In genomic region chr1:42933060-42933586, GRCh38 we compare ENCODE assay signal across 10 cellular contexts. TPM values are rescaled to one million over a fixed set of nuclear protein-coding genes. Genes with fewer than 3 reads are reported as not detected.
DNase-seq lines count a peak whose midpoint lies in the region; FAIRE-seq and TF ChIP-seq lines count a peak whose summit lies in the region.
"Had no signal": no experiment of that assay in that cellular context is flagged by ENCODE, and none has a peak within 500 bp of the region (broad histone marks: within the 10 kb centered on the region; RNA-seq: fewer than 3 reads in every experiment).

No MANE protein-coding gene starts in this region.

- H3K9ac ChIP-seq in keratinocyte (ENCODE audit: control insufficient read depth, extremely low read depth, insufficient read depth, low read length): peak overlapping the region; percentile 30

- peaks cover 60 to 86% of the 10 kb centered on the region in 2 experiments for H3K36me3 ChIP-seq in keratinocyte (ENCODE audit: control insufficient read depth in 2 of 2, extremely low read depth in 1 of 2, insufficient read depth in 2 of 2, low read length in 2 of 2)
- H3K36me3 ChIP-seq in suprapubic skin: peaks cover 29% of the 10 kb centered on the region
- peaks cover 87% of the 10 kb centered on the region for H3K36me3 ChIP-seq in WERI-Rb-1

- TF ChIP-seq CTCF in keratinocyte (optimal IDR thresholded peaks at IDR 0.05 in 1 of 3, IDR thresholded peaks at IDR 0.05 in 1 of 3, conservative IDR thresholded peaks at IDR 0.05 in 1 of 3; ENCODE audit: extremely low read depth in 1 of 3, insufficient read depth in 2 of 3, low read length in 3 of 3) (no peak), suprapubic skin (IDR thresholded peaks at IDR 0.05) (no peak), WERI-Rb-1 (IDR thresholded peaks at IDR 0.05; ENCODE audit: low read depth, low read length) (no peak)

- peak overlapping the region; percentile 91 for H3K27ac Mint-ChIP-seq in activated CD4-positive, alpha-beta T cell treated with anti-CD3 and anti-CD28 coated beads, Interleukin-2, amount 10 ng/mL, durations not matched to agents 24 days and 14 days
- H3K27ac Mint-ChIP-seq in activated CD4-positive, alpha-beta memory T cell treated with anti-CD3 and anti-CD28 coated beads, Interleukin-2, amount 10 ng/mL, durations not matched to agents 7 days and 5 days: peak overlapping the region; percentile 94

- H3K79me2 ChIP-seq in keratinocyte (ENCODE audit: control insufficient read depth, insufficient read depth, low read length): peaks cover 75% of the 10 kb centered on the region

- no peaks in the 10 kb centered on the region for H3K9me3 Mint-ChIP-seq in activated CD4-positive, alpha-beta T cell treated with anti-CD3 and anti-CD28 coated beads, Interleukin-2, amount 10 ng/mL, durations not matched to agents 24 days and 14 days
- no peaks in the 10 kb centered on the region for H3K9me3 Mint-ChIP-seq in activated CD4-positive, alpha-beta memory T cell treated with anti-CD3 and anti-CD28 coated beads, Interleukin-2, amount 10 ng/mL, durations not matched to agents 7 days and 5 days

- intact Hi-C loops in activated CD4-positive, alpha-beta T cell treated with anti-CD3 and anti-CD28 coated beads, Interleukin-2, amount 10 ng/mL, durations not matched to agents 24 days and 14 days (cut with micrococcal nuclease): loop anchor here (10.0 kb wide), 1 partner anchor 432 kb away; the partner anchor contains the start of gene ELOVL1

- H3K27ac ChIP-seq in keratinocyte (ENCODE audit: control insufficient read depth, insufficient read depth, low read length) (peak overlapping the region; percentile 96), suprapubic skin (peak overlapping the region; percentile 75), WERI-Rb-1 (no peak overlapping the region)

- peaks cover 72% of the 10 kb centered on the region for H3K36me3 Mint-ChIP-seq in activated CD4-positive, alpha-beta T cell treated with anti-CD3 and anti-CD28 coated beads, Interleukin-2, amount 10 ng/mL, durations not matched to agents 24 days and 14 days (ENCODE audit: low read depth)
- H3K36me3 Mint-ChIP-seq in activated CD4-positive, alpha-beta memory T cell treated with anti-CD3 and anti-CD28 coated beads, Interleukin-2, amount 10 ng/mL, durations not matched to agents 7 days and 5 days (ENCODE audit: low read depth): peaks cover 86% of the 10 kb centered on the region

- H3K27me3 ChIP-seq in keratinocyte (ENCODE audit: control insufficient read depth, extremely low read depth, insufficient read depth, low read length): no peaks in the 10 kb centered on the region
- H3K27me3 ChIP-seq in suprapubic skin: no peaks in the 10 kb centered on the region
- no peaks in the 10 kb centered on the region for H3K27me3 ChIP-seq in WERI-Rb-1 (ENCODE audit: insufficient read depth, low read depth, severe bottlenecking)
- H3K27me3 ChIP-seq: tibial artery had no signal

- peak; percentile 9 for FAIRE-seq in keratinocyte (lab: Jason Lieb, UNC)

- peak overlapping the region; percentile 54 for H3K4me2 ChIP-seq in keratinocyte (ENCODE audit: control insufficient read depth, extremely low read depth, insufficient read depth, low read depth, low read length)

- peaks cover 21% of the 10 kb centered on the region for H3K9me1 ChIP-seq in keratinocyte (ENCODE audit: control insufficient read depth, extremely low read depth, insufficient read depth, low read length)

- no peaks in the 10 kb centered on the region for H3K27me3 Mint-ChIP-seq in activated CD4-positive, alpha-beta T cell treated with anti-CD3 and anti-CD28 coated beads, Interleukin-2, amount 10 ng/mL, durations not matched to agents 24 days and 14 days
- H3K27me3 Mint-ChIP-seq in activated CD4-positive, alpha-beta memory T cell treated with anti-CD3 and anti-CD28 coated beads, Interleukin-2, amount 10 ng/mL, durations not matched to agents 7 days and 5 days: no peaks in the 10 kb centered on the region

- H3K4me3 ChIP-seq in keratinocyte (ENCODE audit: control insufficient read depth in 2 of 3, extremely low read depth in 1 of 3, insufficient read depth in 2 of 3, low read depth in 1 of 3, low read length in 3 of 3): no peak overlapping the region
- no peak overlapping the region for H3K4me3 ChIP-seq in suprapubic skin
- no peak overlapping the region for H3K4me3 ChIP-seq in WERI-Rb-1 (ENCODE audit: low read depth, low read length)
- H3K4me3 ChIP-seq: tibial artery had no signal

- TF ChIP-seq POLR2A in suprapubic skin (IDR thresholded peaks at IDR 0.05): no peak

- H3K9me3 ChIP-seq in keratinocyte (ENCODE audit: control insufficient read depth, low read depth, low read length) (no peaks in the 10 kb centered on the region), suprapubic skin (no peaks in the 10 kb centered on the region), WERI-Rb-1 (ENCODE audit: severe bottlenecking) (no peaks in the 10 kb centered on the region)
- H3K9me3 ChIP-seq: tibial artery had no signal

- H2AFZ ChIP-seq in keratinocyte (ENCODE audit: control insufficient read depth, low read length): no peak overlapping the region

- peak overlapping the region; percentile 79 for H3K4me3 Mint-ChIP-seq in activated CD4-positive, alpha-beta T cell treated with anti-CD3 and anti-CD28 coated beads, Interleukin-2, amount 10 ng/mL, durations not matched to agents 24 days and 14 days
- H3K4me3 Mint-ChIP-seq in activated CD4-positive, alpha-beta memory T cell treated with anti-CD3 and anti-CD28 coated beads, Interleukin-2, amount 10 ng/mL, durations not matched to agents 7 days and 5 days: peak overlapping the region; percentile 74

- CTCF ChIA-PET in activated CD4-positive, alpha-beta memory T cell treated with anti-CD3 and anti-CD28 coated beads, Interleukin-2, amount 10 ng/mL, durations not matched to agents 7 days and 5 days (lab: Charles Lee): interaction anchor here (1.7 to 2.4 kb wide), 3 partner anchors 10 to 140 kb away, joined by 12 to 14 read pairs (median 13); no protein-coding TSS in a partner anchor

- WGBS in suprapubic skin: 79% methylated on average over 5 of the region's 5 CpGs

- H3K4me1 Mint-ChIP-seq in activated CD4-positive, alpha-beta T cell treated with anti-CD3 and anti-CD28 coated beads, Interleukin-2, amount 10 ng/mL, durations not matched to agents 24 days and 14 days: peaks cover 82% of the 10 kb centered on the region
- peaks cover 100% of the 10 kb centered on the region for H3K4me1 Mint-ChIP-seq in activated CD4-positive, alpha-beta memory T cell treated with anti-CD3 and anti-CD28 coated beads, Interleukin-2, amount 10 ng/mL, durations not matched to agents 7 days and 5 days

- peak; percentile 62 for DNase-seq in activated CD4-positive, alpha-beta T cell treated with anti-CD3 and anti-CD28 coated beads, Interleukin-2, amount 10 ng/mL, durations not matched to agents 24 days and 14 days
- no peak for DNase-seq in activated CD4-positive, alpha-beta T cell treated with anti-CD3 and anti-CD28 coated beads for 4 hours
- no peak for DNase-seq in activated CD4-positive, alpha-beta memory T cell treated with anti-CD3 and anti-CD28 coated beads, Interleukin-2, amount 10 ng/mL, durations not matched to agents 7 days and 5 days
- no peak for DNase-seq in keratinocyte (ENCODE audit: low read depth, low spot score)
- peak; percentile 15 to 37 for DNase-seq in suprapubic skin (ENCODE audit: low spot score in 2 of 2)
- DNase-seq in WERI-Rb-1: no peak
- DNase-seq in AG20443 (ENCODE audit: low spot score): no peak
- no peak for DNase-seq in NCI-H748 treated with DMSO at 0.1 percent for 48 hours (lab: John Stamatoyannopoulos, UW)
- DNase-seq: NCI-H82 had no signal

- H4K20me1 ChIP-seq in keratinocyte (ENCODE audit: control insufficient read depth, extremely low read depth, insufficient read depth, low read length): peaks cover 37% of the 10 kb centered on the region

- H3K4me1 ChIP-seq in keratinocyte (ENCODE audit: control insufficient read depth, extremely low read depth, insufficient read depth, low read length) (peaks cover 83% of the 10 kb centered on the region), suprapubic skin (peaks cover 74% of the 10 kb centered on the region)

- POLR2A ChIA-PET in activated CD4-positive, alpha-beta memory T cell treated with anti-CD3 and anti-CD28 coated beads, Interleukin-2, amount 10 ng/mL, durations not matched to agents 7 days and 5 days (lab: Charles Lee): interaction anchor here (1.1 to 2.4 kb wide), 5 partner anchors 9 to 31 kb away, joined by 3 to 71 read pairs (median 18); no protein-coding TSS in a partner anchor

- TF ChIP-seq EP300 in suprapubic skin (IDR thresholded peaks at IDR 0.05): no peak

- dilution Hi-C loops in keratinocyte (cut with MboI; ENCODE audit: extremely low pct_ligation_motif_present, low sequenced_read_pairs): no loop called here

RNA-seq across cellular contexts. Expression of gene SLC2A1, which starts 25.5 kb away (rescaled TPM):
- total RNA-seq in activated CD4-positive, alpha-beta T cell treated with anti-CD3 and anti-CD28 coated beads, Interleukin-2, amount 10 ng/mL, durations not matched to agents 24 days and 14 days: 135 and 144 TPM in 2 replicates
- 100 to 1,000 TPM; 153 TPM for total RNA-seq in activated CD4-positive, alpha-beta memory T cell treated with anti-CD3 and anti-CD28 coated beads, Interleukin-2, amount 10 ng/mL, durations not matched to agents 7 days and 5 days
- 580 to 1,115 TPM (median 689 TPM) in 3 replicates for polyA plus RNA-seq in keratinocyte
- 202 TPM for polyA plus RNA-seq in keratinocyte (2011; ENCODE audit: low read depth)
- 275 and 321 TPM in 2 replicates for polyA plus RNA-seq in keratinocyte (2011; cell fraction: cytosol; rRNA removed)
- 1,814 and 2,318 TPM in 2 replicates for polyA plus RNA-seq in keratinocyte (2011; cell fraction: nucleus; rRNA removed)
- polyA plus RNA-seq in keratinocyte (2012; ENCODE audit: low replicate concordance): 844 and 1,046 TPM in 2 replicates
- polyA minus RNA-seq in keratinocyte: 817 to 1,377 TPM (median 1,072 TPM) in 3 replicates
- 724 TPM for polyA minus RNA-seq in keratinocyte (2011; cell fraction: cytosol; rRNA and poly(A)+ RNA removed)
- polyA minus RNA-seq in keratinocyte (2011; cell fraction: nucleus; rRNA and poly(A)+ RNA removed): 1,644 and 2,001 TPM in 2 replicates
- total RNA-seq in suprapubic skin: 1,000 to 10,000 TPM in 1 of 4 donors, 100 to 1,000 TPM in 3; 466 to 1,239 (median 686) TPM

Comparison
In these comparisons a context has a peak if more than half of its experiments do, and no peak if none do; other contexts are left out.
1. DNase-seq: peak in activated CD4-positive, alpha-beta T cell treated with anti-CD3 and anti-CD28 coated beads, Interleukin-2, amount 10 ng/mL, durations not matched to agents 24 days and 14 days (single experiment) and suprapubic skin (2 of 2); none in activated CD4-positive, alpha-beta T cell treated with anti-CD3 and anti-CD28 coated beads for 4 hours (0 of 2), activated CD4-positive, alpha-beta memory T cell treated with anti-CD3 and anti-CD28 coated beads, Interleukin-2, amount 10 ng/mL, durations not matched to agents 7 days and 5 days (single experiment), keratinocyte (single experiment), WERI-Rb-1 (single experiment), AG20443 (single experiment) and NCI-H748 treated with DMSO at 0.1 percent for 48 hours (single experiment).